9 cellular contexts compared by ENCODE assay signal in the genomic region with DNA sequence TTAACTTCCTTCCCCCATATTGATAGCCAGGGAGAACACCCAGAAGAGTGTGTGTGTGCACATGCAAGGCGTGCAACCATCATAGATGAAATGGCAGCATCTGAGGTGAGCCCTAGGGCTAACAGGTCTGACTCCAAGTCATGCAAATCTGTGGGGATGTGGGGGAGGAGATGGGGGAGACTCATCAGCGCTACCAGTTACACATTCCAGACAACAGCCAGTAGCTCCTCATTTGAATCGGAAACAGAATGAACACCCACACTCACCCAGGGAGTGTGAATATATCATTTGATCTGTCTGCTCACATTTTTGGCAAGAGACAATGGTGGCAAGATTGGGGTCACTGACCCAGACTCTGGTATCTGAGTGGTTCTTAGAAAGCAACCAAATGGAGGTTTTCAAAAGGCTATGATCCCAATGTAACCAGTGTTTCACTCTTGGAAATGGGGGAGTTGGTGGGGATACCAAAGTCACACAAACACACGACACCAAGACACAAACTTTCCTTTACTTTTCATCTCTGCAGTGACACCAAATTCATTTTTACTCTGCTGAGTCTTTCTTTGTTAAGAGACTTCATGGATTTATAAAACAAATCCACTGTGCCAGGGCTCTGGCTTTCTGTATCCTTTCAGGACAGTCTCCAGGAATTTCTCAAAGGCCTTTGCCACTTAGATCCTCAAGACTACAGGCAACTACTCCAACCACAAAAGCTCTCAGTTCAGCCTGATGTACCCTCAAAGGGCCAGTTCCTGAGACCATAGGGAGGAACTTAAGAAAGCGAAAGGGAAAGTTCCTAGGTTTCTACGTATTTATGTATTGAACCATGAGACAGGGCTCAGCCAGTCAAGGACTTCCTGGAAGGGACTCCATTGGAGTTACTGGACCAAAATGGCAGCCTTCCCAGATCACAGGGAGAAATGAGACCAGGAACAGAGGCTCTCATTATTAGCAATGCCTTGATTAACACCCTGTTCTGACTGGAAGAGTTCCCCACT. TPM values are rescaled to one million over a fixed set of nuclear protein-coding genes. Genes with fewer than 3 reads are reported as not detected.
DNase-seq lines count a peak whose midpoint lies in the region; TF ChIP-seq lines count a peak whose summit lies in the region.
"Had no signal": no experiment of that assay in that cellular context is flagged by ENCODE, and none has a peak within 500 bp of the region (broad histone marks: within the 10 kb centered on the region; RNA-seq: fewer than 3 reads in every experiment).

No MANE protein-coding gene starts in this region.

- H3K4me1 ChIP-seq in smooth muscle cell (ENCODE audit: low read depth): peaks cover 8% of the 10 kb centered on the region

- H3K36me3 ChIP-seq in MG63: no peaks in the 10 kb centered on the region
- H3K36me3 ChIP-seq in smooth muscle cell (ENCODE audit: low read depth): no peaks in the 10 kb centered on the region
- H3K36me3 ChIP-seq: ascending aorta had no signal

- peak; percentile 54 for DNase-seq in NOMO-1 treated with DMSO at 0.1 percent for 48 hours (lab: John Stamatoyannopoulos, UW; ENCODE audit: unreplicated experiment)
- no peak for DNase-seq in NOMO-1 treated with dmso at 0.1 percent for 144 hours (lab: John Stamatoyannopoulos, UW; ENCODE audit: unreplicated experiment)
- peak; percentile 83 for DNase-seq in NCI-H2029 (lab: John Stamatoyannopoulos, UW)
- DNase-seq in epithelial cell of prostate (ENCODE audit: low read depth, low spot score): no peak
- no peak for DNase-seq in MG63
- DNase-seq in glutamatergic neuron: no peak
- DNase-seq in smooth muscle cell (lab: John Stamatoyannopoulos, UW; ENCODE audit: unreplicated experiment): no peak

- 76% methylated on average over 6 of the region's 6 CpGs for WGBS in smooth muscle cell (ENCODE audit: low lambda C conversion rate)

- peaks cover 11% of the 10 kb centered on the region for H3K9me3 Mint-ChIP-seq in glutamatergic neuron (ENCODE audit: unreplicated experiment)

- no peaks in the 10 kb centered on the region for H3K27me3 ChIP-seq in MG63
- H3K27me3 ChIP-seq in smooth muscle cell (ENCODE audit: low read depth): peaks cover 41% of the 10 kb centered on the region
- H3K27me3 ChIP-seq: ascending aorta had no signal

- no peaks in the 10 kb centered on the region for H4K20me1 ChIP-seq in smooth muscle cell (ENCODE audit: low read depth)

- H3K27me3 Mint-ChIP-seq in glutamatergic neuron (ENCODE audit: unreplicated experiment): peaks cover 21% of the 10 kb centered on the region

- H3K4me1 Mint-ChIP-seq in glutamatergic neuron (ENCODE audit: low read depth, unreplicated experiment): peaks cover 9% of the 10 kb centered on the region

- no peak overlapping the region for H3K4me2 ChIP-seq in smooth muscle cell

- H3K79me2 ChIP-seq in smooth muscle cell (ENCODE audit: low read depth): no peaks in the 10 kb centered on the region

- peak overlapping the region in 3 of 7 experiments; percentile 59 to 66 (median 64) for H3K4me3 ChIP-seq in skin epidermis
- no peak overlapping the region for H3K4me3 ChIP-seq in MG63
- no peak overlapping the region for H3K4me3 ChIP-seq in smooth muscle cell
- H3K4me3 ChIP-seq: ascending aorta had no signal

- H2AFZ ChIP-seq in smooth muscle cell (ENCODE audit: low read depth): no peak overlapping the region

- H3K36me3 Mint-ChIP-seq in glutamatergic neuron (ENCODE audit: unreplicated experiment): no peaks in the 10 kb centered on the region

- no peak overlapping the region for H3K4me3 Mint-ChIP-seq in glutamatergic neuron (ENCODE audit: unreplicated experiment)

- no peak overlapping the region for H3K9ac ChIP-seq in smooth muscle cell (ENCODE audit: low read depth)

- H3K27ac Mint-ChIP-seq in glutamatergic neuron (ENCODE audit: unreplicated experiment): no peak overlapping the region

- H3K9me3 ChIP-seq in MG63: no peaks in the 10 kb centered on the region
- no peaks in the 10 kb centered on the region for H3K9me3 ChIP-seq in smooth muscle cell (replicated peaks; ENCODE audit: low read depth)
- H3K9me3 ChIP-seq: ascending aorta had no signal

- H3K27ac ChIP-seq in epithelial cell of prostate: peak overlapping the region; percentile 99
- peak overlapping the region in 12 of 21 experiments; percentile 4 to 88 (median 48) for H3K27ac ChIP-seq in skin epidermis
- H3K27ac ChIP-seq in smooth muscle cell (ENCODE audit: low read depth): no peak overlapping the region
- H3K27ac ChIP-seq: ascending aorta had no signal

- no peaks in the 10 kb centered on the region for H3F3A ChIP-seq in smooth muscle cell (ENCODE audit: low read depth)

- TF ChIP-seq CTCF in glutamatergic neuron (IDR thresholded peaks at IDR 0.05; ENCODE audit: partially characterized antibody, unreplicated experiment) (no peak), smooth muscle cell (IDR thresholded peaks at IDR 0.05; ENCODE audit: borderline replicate concordance, insufficient read depth, poor library complexity, severe bottlenecking) (no peak)

RNA-seq across cellular contexts. Expression of gene CDCP1, which starts 2.2 kb away (rescaled TPM):
- total RNA-seq in MG63 (2014; rRNA removed; shearing (Covaris generic); ENCODE audit: low replicate concordance): 0.03 and 1.3 TPM in 2 replicates
- total RNA-seq in glutamatergic neuron (ENCODE audit: unreplicated experiment): 0.71 TPM
- total RNA-seq in smooth muscle cell: 3.7 and 7.9 TPM in 2 replicates
- 2.5 and 8.3 TPM in 2 replicates for polyA plus RNA-seq in smooth muscle cell

Comparison
In these comparisons a context has a peak if more than half of its experiments do, and no peak if none do; other contexts are left out.
1. DNase-seq: peak in NOMO-1 treated with DMSO at 0.1 percent for 48 hours (single experiment) and NCI-H2029 (single experiment); none in NOMO-1 treated with dmso at 0.1 percent for 144 hours (single experiment), epithelial cell of prostate (single experiment), MG63 (single experiment), glutamatergic neuron (single experiment) and smooth muscle cell (single experiment).